In the genomic region with DNA sequence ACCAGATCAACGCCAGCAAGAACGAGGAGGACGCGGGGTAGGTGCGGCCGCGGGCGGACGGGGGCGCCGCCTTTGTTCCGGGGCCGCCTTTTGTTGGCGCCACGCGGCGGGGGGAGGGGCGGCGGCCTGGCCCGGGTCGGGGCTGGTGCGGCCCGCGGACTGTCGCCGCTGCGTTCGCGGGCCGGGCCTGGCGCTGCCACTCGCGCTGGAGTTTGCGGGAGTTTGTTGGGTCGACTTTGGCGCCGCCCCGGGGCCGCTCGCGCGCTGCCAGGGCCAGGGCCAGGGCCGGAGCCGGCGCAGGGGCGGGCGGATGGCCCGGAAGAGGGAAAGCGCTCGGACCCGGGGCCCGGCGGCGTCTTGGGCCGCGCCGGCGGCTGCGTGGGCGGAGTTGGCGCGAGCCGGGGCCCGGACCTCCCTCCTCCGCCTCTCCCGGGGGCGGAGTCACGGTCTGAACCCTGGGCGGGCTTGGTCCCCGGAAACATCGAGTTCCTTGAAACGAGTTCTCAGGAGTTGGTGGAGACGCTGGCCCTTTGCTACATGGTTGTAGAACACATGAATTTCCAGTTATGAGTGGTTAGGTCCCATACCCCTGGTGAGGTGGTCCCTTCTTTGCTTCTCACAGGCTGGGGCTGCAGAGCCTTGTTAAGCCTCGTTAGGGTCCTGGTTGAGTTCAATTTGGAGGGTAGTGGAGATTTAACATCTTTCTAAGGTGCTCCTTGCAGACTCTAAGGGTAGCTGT, we compare ENCODE assay signal across 7 cellular contexts. TPM values are rescaled to one million over a fixed set of nuclear protein-coding genes. Genes with fewer than 3 reads are reported as not detected.
DNase-seq lines count a peak whose midpoint lies in the region; FAIRE-seq and TF ChIP-seq lines count a peak whose summit lies in the region.

No MANE protein-coding gene starts in this region.

- peak overlapping the region; percentile 38 to 68 for H3K9ac ChIP-seq in kidney (ENCODE audit: low read length in 2 of 2)

- H3K4me1 ChIP-seq in kidney (ENCODE audit: control insufficient read depth in 1 of 2, insufficient read depth in 1 of 2, low read depth in 1 of 2, low read length in 2 of 2): peaks cover 11 to 15% of the 10 kb centered on the region in 2 donors

- in situ Hi-C loops in GM13977 (cut with MboI; ENCODE audit: low pct_unique_long_range_greater_than_20kb, low sequenced_read_pairs, unreplicated experiment): no loop called here

- no peak for FAIRE-seq in kidney (lab: Jason Lieb, UNC)

- DNase-seq in GM13977 (ENCODE audit: low spot score): peak; percentile 94
- peak; percentile 82 for DNase-seq in HEK293T (ENCODE audit: extremely low spot score)
- peak; percentile 66 for DNase-seq in MV-4-11 (lab: John Stamatoyannopoulos, UW)
- peak; percentile 43 to 49 (median 44) for DNase-seq in activated CD4-positive, CD25-positive, alpha-beta regulatory T cell (lab: John Stamatoyannopoulos, UW)
- DNase-seq in caudate nucleus (lab: John Stamatoyannopoulos, UW): peak in 39 of 61 donors; percentile 2 to 61 (median 31)
- DNase-seq in kidney: peak; percentile 95
- peak; percentile 88 for DNase-seq in stimulated activated CD4-positive, alpha-beta T cell treated with anti-CD3 and anti-CD28 coated beads, Interleukin-15, amount 100 ng/mL, for 24 hours

- H3K9me3 ChIP-seq in kidney (ENCODE audit: control insufficient read depth in 1 of 2, low read length in 2 of 2): no peaks in the 10 kb centered on the region

- CTCF ChIA-PET in HEK293T (lab: Yijun Ruan, JAX): interaction anchor here (0.6 to 1.1 kb wide), 2 partner anchors 8 to 286 kb away, joined by 3 read pairs; no protein-coding TSS in a partner anchor

- peaks cover 29 to 36% of the 10 kb centered on the region in 2 donors for H3K36me3 ChIP-seq in kidney (ENCODE audit: control insufficient read depth in 1 of 2, insufficient read depth in 2 of 2, low read length in 2 of 2)

- H3K27ac ChIP-seq in caudate nucleus (ENCODE audit: low read depth, low read length) (peak overlapping the region; percentile 67), kidney (ENCODE audit: low read depth in 2 of 2, low read length in 2 of 2) (peak overlapping the region; percentile 76 to 82)

- intact Hi-C loops in kidney (cut with DNase I): no loop called here

- peak overlapping the region; percentile 92 to 96 for H3K4me3 ChIP-seq in kidney (ENCODE audit: low read length in 2 of 2)

- POLR2A ChIA-PET in HEK293T (lab: Yijun Ruan, JAX): interaction anchor here (0.8 to 3.3 kb wide), 25 partner anchors 7 to 727 kb away, joined by 3 to 18 read pairs (median 5); a partner anchor contains a TSS

- no peak for TF ChIP-seq CTCF in GM13977 (IDR thresholded peaks at IDR 0.05; ENCODE audit: extremely low read depth, insufficient read depth, missing control alignments)
- TF ChIP-seq CTCF in kidney (IDR thresholded peaks at IDR 0.05; ENCODE audit: borderline replicate concordance, extremely low read depth, insufficient read depth): no peak

TF ChIP-seq in HEK293T, 16 proteins besides CTCF, POLR2A, EP300 and RAD21:
- TF ChIP-seq LEF1 (IDR thresholded peaks at IDR 0.05; ENCODE audit: borderline replicate concordance): no peak
- TF ChIP-seq FOXK2 (IDR thresholded peaks at IDR 0.05): no peak

RNA-seq across cellular contexts. Expression of a gene that starts 0.8 kb away (rescaled TPM):
- 130 TPM for total RNA-seq in kidney
- polyA plus RNA-seq in kidney (ENCODE audit: insufficient read depth, low read depth, low replicate concordance): 81.8 TPM

RNA-seq across cellular contexts. Expression of a gene that starts 18.0 kb away (rescaled TPM):
- total RNA-seq in kidney: not detected
- not detected for polyA plus RNA-seq in kidney (ENCODE audit: insufficient read depth, low read depth, low replicate concordance)

RNA-seq across cellular contexts. Expression of a gene that starts 27.4 kb away (rescaled TPM):
- 116 TPM for total RNA-seq in kidney
- polyA plus RNA-seq in kidney (ENCODE audit: insufficient read depth, low read depth, low replicate concordance): 35.3 TPM

RNA-seq across cellular contexts. Expression of a gene that starts 51.5 kb away (rescaled TPM):
- total RNA-seq in kidney: 98.6 TPM
- 129 TPM for polyA plus RNA-seq in kidney (ENCODE audit: insufficient read depth, low read depth, low replicate concordance)

Comparison
In these comparisons a context has a peak if more than half of its experiments do, and no peak if none do; other contexts are left out.
1. Peak in every context shown above with its lines: DNase-seq, H3K4me3 ChIP-seq and H3K27ac ChIP-seq.
2. DNase-seq: peak in every context shown above with its lines; median percentile 95 in kidney; 94 in GM13977; 88 in stimulated activated CD4-positive, alpha-beta T cell treated with anti-CD3 and anti-CD28 coated beads, Interleukin-15, amount 100 ng/mL, for 24 hours; 82 in HEK293T; 66 in MV-4-11; 44 in activated CD4-positive, CD25-positive, alpha-beta regulatory T cell; 31 in caudate nucleus.